Comparison of ENCODE assay signal across 18 cellular contexts in genomic region chr5:45094876-45095275, GRCh38.
DNase-seq lines count a peak whose midpoint lies in the region; ATAC-seq, FAIRE-seq and TF ChIP-seq lines count a peak whose summit lies in the region.
"Had no signal": no experiment of that assay in that cellular context is flagged by ENCODE, and none has a peak within 500 bp of the region (broad histone marks: within the 10 kb centered on the region; RNA-seq: fewer than 3 reads in every experiment).

No MANE protein-coding gene starts in this region.

- H2AFZ ChIP-seq in KMS-11 (ENCODE audit: low read depth) (peak overlapping the region; percentile 51), hepatocyte (no peak overlapping the region)

- FAIRE-seq in GM12892 (lab: Jason Lieb, UNC): peak; percentile 64
- FAIRE-seq: A204.1, D721Med, G401.6, GM12891, GM19239 had no signal

- H3K79me2 ChIP-seq in KMS-11 (ENCODE audit: insufficient read depth, low read depth): no peaks in the 10 kb centered on the region
- H3K79me2 ChIP-seq in hepatocyte: no peaks in the 10 kb centered on the region

- H3K27me3 ChIP-seq in KMS-11 (ENCODE audit: insufficient read depth, low read depth) (no peaks in the 10 kb centered on the region), hepatocyte (no peaks in the 10 kb centered on the region)

- WGBS in hepatocyte (ENCODE audit: low lambda C conversion rate, missing lambda C conversion rate): 42% methylated on average over 3 of the region's 3 CpGs

- H4K20me1 ChIP-seq in KMS-11 (ENCODE audit: insufficient read depth): no peaks in the 10 kb centered on the region
- H4K20me1 ChIP-seq in hepatocyte (ENCODE audit: insufficient read depth, poor library complexity, severe bottlenecking): no peaks in the 10 kb centered on the region

- TF ChIP-seq CTCF in KMS-11 (conservative IDR thresholded peaks at IDR 0.05; ENCODE audit: low read depth, low read length) (no peak), hepatocyte (IDR thresholded peaks at IDR 0.05; ENCODE audit: poor library complexity) (no peak)

- H3K36me3 ChIP-seq in KMS-11 (ENCODE audit: insufficient read depth) (no peaks in the 10 kb centered on the region), hepatocyte (replicated peaks; ENCODE audit: insufficient read depth, low read depth) (no peaks in the 10 kb centered on the region)

- H3K4me2 ChIP-seq in KMS-11 (peak overlapping the region; percentile 43), hepatocyte (peak overlapping the region; percentile 8)

- H3K4me1 ChIP-seq in KMS-11 (ENCODE audit: low read depth, poor library complexity, severe bottlenecking) (peaks cover 61% of the 10 kb centered on the region), hepatocyte (ENCODE audit: insufficient read depth) (no peaks in the 10 kb centered on the region)

- H3K4me3 ChIP-seq in KMS-11 (IDR thresholded peaks at IDR 0.05; ENCODE audit: insufficient read depth, low read depth, low read length): no peak overlapping the region
- no peak overlapping the region for H3K4me3 ChIP-seq in hepatocyte

- no peak overlapping the region for H3K9ac ChIP-seq in KMS-11

- DNase-seq in GM12892 (ENCODE audit: insufficient read length): no peak
- peak; percentile 25 for DNase-seq in hepatocyte (ENCODE audit: low spot score)
- DNase-seq in NCI-H146 (lab: John Stamatoyannopoulos, UW): no peak
- DNase-seq: C1 segment of cervical spinal cord; CD4-positive, alpha-beta T cell; DMS153; DMS79 treated with DMSO at 0.1 percent for 48 hours; EL; Karpas-422 had no signal

- peak overlapping the region; percentile 41; the same call in 1 of the 2 replicates for H3K27ac ChIP-seq in KMS-11
- H3K27ac ChIP-seq in hepatocyte: peak overlapping the region; percentile 65

- no peaks in the 10 kb centered on the region for H3K9me2 ChIP-seq in hepatocyte (replicated peaks; ENCODE audit: insufficient read depth)

- H3K9me3 ChIP-seq in hepatocyte (ENCODE audit: low read depth): no peaks in the 10 kb centered on the region

- TF ChIP-seq POLR2A in GM12892 (IDR thresholded peaks at IDR 0.05; ENCODE audit: low read depth, low read length): no peak

- no peak for ATAC-seq in HG02759 (IDR thresholded peaks at IDR 0.05; ENCODE audit: unreplicated experiment)
- no peak for ATAC-seq in GM21360 (IDR thresholded peaks at IDR 0.05; ENCODE audit: unreplicated experiment)
- no peak for ATAC-seq in HG02610 (IDR thresholded peaks at IDR 0.05; ENCODE audit: unreplicated experiment)
